Comparison of ENCODE assay signal across 15 cellular contexts in genomic region chr12:116354534-116354933, GRCh38.
DNase-seq lines count a peak whose midpoint lies in the region; ATAC-seq, FAIRE-seq and TF ChIP-seq lines count a peak whose summit lies in the region.
"Had no signal": no experiment of that assay in that cellular context is flagged by ENCODE, and none has a peak within 500 bp of the region (broad histone marks: within the 10 kb centered on the region; RNA-seq: fewer than 3 reads in every experiment).

No MANE protein-coding gene starts in this region.

- ATAC-seq in IMR-90 (ENCODE audit: low read depth) (no peak), K562 (no peak), left lobe of liver (peak; percentile 5)
- ATAC-seq: GM12878, GM23338 had no signal

- H3K9me3 Mint-ChIP-seq in activated naive CD4-positive, alpha-beta T cell treated with anti-CD3 and anti-CD28 coated beads, Interleukin-2, amount 10 ng/mL, durations not matched to agents 7 days and 5 days, result no peaks in the 10 kb centered on the region
- H3K9me3 Mint-ChIP-seq: GM23338, H9 had no signal

- H3K4me1 ChIP-seq in IMR-90 (ENCODE audit: control insufficient read depth, insufficient read depth, low read length) (peaks cover 4% of the 10 kb centered on the region), K562 (replicated peaks in 1 of 2; ENCODE audit: control insufficient read depth in 2 of 2, insufficient read depth in 2 of 2, low read length in 2 of 2) (peaks cover 2 to 29% of the 10 kb centered on the region in 2 experiments; a peak in 4 of 5 replicates), mesendoderm (ENCODE audit: control insufficient read depth, low read depth, low read length) (no peaks in the 10 kb centered on the region)

- 0 out of 2 replicates have a peak overlapping the region, but pooled peaks have one; percentile 23 for H2AK5ac ChIP-seq in IMR-90 (ENCODE audit: low read depth, low read length)
- peak overlapping the region; percentile 45 for H2AK5ac ChIP-seq in mesendoderm (ENCODE audit: low read length)

- H4K20me1 ChIP-seq in IMR-90 (ENCODE audit: insufficient read depth, low read length), result no peaks in the 10 kb centered on the region
- H4K20me1 ChIP-seq in K562 (replicated peaks; ENCODE audit: control insufficient read depth, insufficient read depth, low read length), result no peaks in the 10 kb centered on the region
- H4K20me1 ChIP-seq: BLaER1 treated with 17β-estradiol and CSF1 and Interleukin-3, amounts not matched to agents 10 nM and 100 nM had no signal

- H3K9me1 ChIP-seq in IMR-90 (ENCODE audit: insufficient read depth, low read length) (peaks cover 8% of the 10 kb centered on the region; the same call in 1 of the 2 replicates), K562 (ENCODE audit: control insufficient read depth, insufficient read depth, low read length) (no peaks in the 10 kb centered on the region)

- no peak for TF ChIP-seq CTCF in IMR-90 (conservative IDR thresholded peaks at IDR 0.05; ENCODE audit: low read depth, low read length)
- no peak for TF ChIP-seq CTCF in K562 (IDR thresholded peaks at IDR 0.05 in 2 of 3, conservative IDR thresholded peaks at IDR 0.05 in 1 of 3; ENCODE audit: insufficient read depth in 2 of 3, low read depth in 1 of 3, low read length in 3 of 3)

- H3K18ac ChIP-seq in IMR-90 (ENCODE audit: low read depth, low read length), result no peak overlapping the region
- no peak overlapping the region for H3K18ac ChIP-seq in mesendoderm (ENCODE audit: low read length)

- H3K56ac ChIP-seq in IMR-90 (ENCODE audit: extremely low read depth, insufficient read depth, low read length) (no peak overlapping the region), mesendoderm (ENCODE audit: low read length) (no peak overlapping the region)

- no peak overlapping the region for H3K4me2 ChIP-seq in IMR-90 (ENCODE audit: low read depth, low read length)
- peak overlapping the region; percentile 72; the same call in 1 of the 2 replicates for H3K4me2 ChIP-seq in K562 (ENCODE audit: insufficient read depth, low read length)
- no peak overlapping the region for H3K4me2 ChIP-seq in mesendoderm (ENCODE audit: low read length)
- H3K4me2 ChIP-seq: BLaER1 treated with 17β-estradiol and CSF1 and Interleukin-3, amounts not matched to agents 10 nM and 100 nM; GM23338 had no signal

- DNase-seq in IMR-90, result no peak
- DNase-seq in K562 (ENCODE audit: extremely low read depth in 1 of 4, low spot score in 3 of 4), result no peak
- no peak for DNase-seq in left lobe of liver (ENCODE audit: low spot score)
- DNase-seq in mesendoderm, result no peak
- no peak for DNase-seq in NCI-H187 (lab: John Stamatoyannopoulos, UW)
- DNase-seq in activated naive CD4-positive, alpha-beta T cell treated with anti-CD3 and anti-CD28 coated beads, Interleukin-2, amount 10 ng/mL, durations not matched to agents 7 days and 5 days, result no peak
- no peak for DNase-seq in D341Med (ENCODE audit: low spot score)
- DNase-seq: ACHN; CD4-positive, CD25-positive, alpha-beta regulatory T cell; DMS 273 treated with DMSO at 0.1 percent for 48 hours; H9 had no signal

- no peak for TF ChIP-seq RAD21 in IMR-90 (IDR thresholded peaks at IDR 0.05; ENCODE audit: low read length)
- no peak for TF ChIP-seq RAD21 in K562 (CRISPR knock-in tag; conservative IDR thresholded peaks at IDR 0.05 in 1 of 2, IDR thresholded peaks at IDR 0.05 in 1 of 2)

- H3K79me2 ChIP-seq in K562 (ENCODE audit: control insufficient read depth, insufficient read depth, low read length) (no peaks in the 10 kb centered on the region), mesendoderm (ENCODE audit: control insufficient read depth, insufficient read depth, low read length) (no peaks in the 10 kb centered on the region)

- H2AK9ac ChIP-seq in IMR-90 (replicated peaks; ENCODE audit: low read depth, low read length, poor library complexity), result no peak overlapping the region

- no TSS peak for BruUV-seq in IMR-90 (replicated peaks; lab: Mats Ljungman, UMichigan)
- no TSS peak for BruUV-seq in K562 (replicated peaks; lab: Mats Ljungman, UMichigan)

- no peaks in the 10 kb centered on the region for H3K36me3 Mint-ChIP-seq in activated naive CD4-positive, alpha-beta T cell treated with anti-CD3 and anti-CD28 coated beads, Interleukin-2, amount 10 ng/mL, durations not matched to agents 7 days and 5 days
- H3K36me3 Mint-ChIP-seq: CD4-positive, CD25-positive, alpha-beta regulatory T cell had no signal

- H2BK20ac ChIP-seq in IMR-90 (ENCODE audit: low read depth, low read length), result no peak overlapping the region

- H2AFZ ChIP-seq in IMR-90 (replicated peaks; ENCODE audit: low read length, poor library complexity) (no peak overlapping the region), K562 (ENCODE audit: low read depth, low read length) (peak overlapping the region; percentile 91)
- H2AFZ ChIP-seq: GM23338 had no signal

- H4K8ac ChIP-seq in IMR-90 (ENCODE audit: low read depth in 2 of 2, low read length in 2 of 2), result no peak overlapping the region
- H4K8ac ChIP-seq in mesendoderm (ENCODE audit: low read depth, low read length), result no peak overlapping the region

- no peak for TF ChIP-seq EP300 in K562 (IDR thresholded peaks at IDR 0.05; ENCODE audit: low read length)

- in situ Hi-C loops in IMR-90 (cut with MboI; ENCODE audit: low sequenced_read_pairs), result no loop called here
- in situ Hi-C loops in K562 (cut with MboI), result no loop called here

- H3K36me3 ChIP-seq in IMR-90 (ENCODE audit: control insufficient read depth, insufficient read depth, low read length) (no peaks in the 10 kb centered on the region), K562 (ENCODE audit: control insufficient read depth, insufficient read depth, low read length) (no peaks in the 10 kb centered on the region), mesendoderm (ENCODE audit: control insufficient read depth, insufficient read depth, low read length) (no peaks in the 10 kb centered on the region)
- H3K36me3 ChIP-seq: BLaER1 treated with 17β-estradiol and CSF1 and Interleukin-3, amounts not matched to agents 10 nM and 100 nM had no signal

- no peak overlapping the region for H3K4me3 Mint-ChIP-seq in activated naive CD4-positive, alpha-beta T cell treated with anti-CD3 and anti-CD28 coated beads, Interleukin-2, amount 10 ng/mL, durations not matched to agents 7 days and 5 days
- H3K4me3 Mint-ChIP-seq: CD4-positive, CD25-positive, alpha-beta regulatory T cell; GM23338; H9 had no signal

- no peak overlapping the region for H3K27ac Mint-ChIP-seq in activated naive CD4-positive, alpha-beta T cell treated with anti-CD3 and anti-CD28 coated beads, Interleukin-2, amount 10 ng/mL, durations not matched to agents 7 days and 5 days
- H3K27ac Mint-ChIP-seq: GM23338 had no signal

- H3K4ac ChIP-seq in IMR-90 (ENCODE audit: low read depth, low read length), result no peak overlapping the region
- no peak overlapping the region for H3K4ac ChIP-seq in mesendoderm (ENCODE audit: low read depth, low read length)

- no peak overlapping the region for H2BK5ac ChIP-seq in IMR-90 (ENCODE audit: low read depth, low read length, poor library complexity, severe bottlenecking)
- no peak overlapping the region for H2BK5ac ChIP-seq in mesendoderm (ENCODE audit: low read length)

- intact Hi-C loops in IMR-90 (cut with micrococcal nuclease), result no loop called here
- intact Hi-C loops in K562 (cut with micrococcal nuclease), result no loop called here

- H3K27me3 Mint-ChIP-seq in activated naive CD4-positive, alpha-beta T cell treated with anti-CD3 and anti-CD28 coated beads, Interleukin-2, amount 10 ng/mL, durations not matched to agents 7 days and 5 days, result peaks cover 9% of the 10 kb centered on the region

- peaks cover 3% of the 10 kb centered on the region; the same call in 1 of the 2 replicates for H3K9me3 ChIP-seq in IMR-90 (ENCODE audit: control insufficient read depth, insufficient read depth, low read length)
- no peaks in the 10 kb centered on the region for H3K9me3 ChIP-seq in K562 (replicated peaks; ENCODE audit: control insufficient read depth, insufficient read depth, low read depth, low read length)

- H3K9ac ChIP-seq in IMR-90 (ENCODE audit: low read depth, low read length) (no peak overlapping the region), K562 (ENCODE audit: insufficient read depth in 1 of 2, low read depth in 2 of 2, low read length in 2 of 2) (peak overlapping the region; percentile 51 to 56; a peak in 2 of 4 replicates), mesendoderm (ENCODE audit: low read length) (no peak overlapping the region)
- H3K9ac ChIP-seq: BLaER1 treated with 17β-estradiol and CSF1 and Interleukin-3, amounts not matched to agents 10 nM and 100 nM had no signal

- H3K4me1 Mint-ChIP-seq in activated naive CD4-positive, alpha-beta T cell treated with anti-CD3 and anti-CD28 coated beads, Interleukin-2, amount 10 ng/mL, durations not matched to agents 7 days and 5 days, result peaks cover 18% of the 10 kb centered on the region

- H3K23ac ChIP-seq in IMR-90 (ENCODE audit: low read depth, low read length) (no peak overlapping the region), mesendoderm (ENCODE audit: low read length) (no peak overlapping the region)

- dilution Hi-C loops in IMR-90 (cut with HindIII; ENCODE audit: low sequenced_read_pairs, unreplicated experiment), result no loop called here

- H4K5ac ChIP-seq in IMR-90 (ENCODE audit: low read depth, low read length) (no peak overlapping the region), mesendoderm (ENCODE audit: low read length) (no peak overlapping the region)

- peak overlapping the region; percentile 30; the same call in 1 of the 2 replicates for H3K14ac ChIP-seq in IMR-90 (replicated peaks; ENCODE audit: low read depth, low read length)

- TF ChIP-seq POLR2A in IMR-90 (IDR thresholded peaks at IDR 0.05; ENCODE audit: low read depth, low read length) (no peak), K562 (conservative IDR thresholded peaks at IDR 0.05) (no peak)

- H3K27ac ChIP-seq in IMR-90 (ENCODE audit: insufficient read depth, low read length) (no peak overlapping the region), K562 (ENCODE audit: extremely low read depth, low read depth, low read length) (peak overlapping the region; percentile 71; the same call in 2 of the 3 replicates), mesendoderm (ENCODE audit: low read depth, low read length) (no peak overlapping the region)
- H3K27ac ChIP-seq: BLaER1 treated with 17β-estradiol and CSF1 and Interleukin-3, amounts not matched to agents 10 nM and 100 nM had no signal

- H2BK15ac ChIP-seq in IMR-90 (ENCODE audit: low read depth, low read length) (no peak overlapping the region; the same call in 2 of the 3 replicates), mesendoderm (replicated peaks; ENCODE audit: low read depth) (no peak overlapping the region)

- 100% methylated on average over 4 of the region's 5 CpGs; no CpG with 5 or more reads in 1 of the 2 experiments for WGBS in IMR-90 (ENCODE audit: extremely low coverage in 2 of 2, insufficient read length in 1 of 2), 2 experiments
- WGBS in K562 (ENCODE audit: insufficient coverage, low coverage, missing lambda C conversion rate), result 66% methylated on average over 5 of the region's 5 CpGs
- no CpG with 5 or more reads among the region's 5 CpGs for WGBS in mesendoderm (ENCODE audit: extremely low coverage, insufficient coverage, low lambda C conversion rate)

- POLR2A ChIA-PET in IMR-90 (lab: Charles Lee; ENCODE audit: unreplicated experiment) (no interaction called here), K562 (lab: Yijun Ruan, JAX) (interaction anchor here (0.8 kb wide), 1 partner anchor 16 kb away, joined by 5 read pairs; no protein-coding TSS in a partner anchor)

- H3K27me3 ChIP-seq in IMR-90 (ENCODE audit: control insufficient read depth, insufficient read depth, low read length), result no peaks in the 10 kb centered on the region
- no peaks in the 10 kb centered on the region for H3K27me3 ChIP-seq in K562 (ENCODE audit: control insufficient read depth in 2 of 2, insufficient read depth in 2 of 2, low read length in 2 of 2)
- H3K27me3 ChIP-seq in mesendoderm (ENCODE audit: insufficient read depth, low read length, poor library complexity), result no peaks in the 10 kb centered on the region
- H3K27me3 ChIP-seq: BLaER1 treated with 17β-estradiol and CSF1 and Interleukin-3, amounts not matched to agents 10 nM and 100 nM had no signal

- CTCF ChIA-PET in IMR-90 (lab: Yijun Ruan, JAX), result no interaction called here
- CTCF ChIA-PET in K562 (lab: Yijun Ruan, JAX; ENCODE audit: low intra/inter-chr PET ratio), result no interaction called here
- CTCF ChIA-PET in activated naive CD4-positive, alpha-beta T cell treated with anti-CD3 and anti-CD28 coated beads, Interleukin-2, amount 10 ng/mL, durations not matched to agents 7 days and 5 days (lab: Charles Lee), result no interaction called here

- H2BK120ac ChIP-seq in IMR-90 (ENCODE audit: low read depth, low read length), result no peak overlapping the region
- no peak overlapping the region for H2BK120ac ChIP-seq in mesendoderm (ENCODE audit: low read depth, low read length)

- H3K4me3 ChIP-seq in IMR-90 (ENCODE audit: insufficient read depth, low read depth, low read length) (no peak overlapping the region), K562 (no peak overlapping the region), mesendoderm (ENCODE audit: low read length) (no peak overlapping the region)
- H3K4me3 ChIP-seq: BLaER1 treated with 17β-estradiol and CSF1 and Interleukin-3, amounts not matched to agents 10 nM and 100 nM; GM12878; GM23338 had no signal

- no peaks in the 10 kb centered on the region for H3K79me1 ChIP-seq in IMR-90 (ENCODE audit: low read depth in 1 of 2, low read length in 2 of 2)
- no peaks in the 10 kb centered on the region for H3K79me1 ChIP-seq in mesendoderm (ENCODE audit: low read length)

- no peak for FAIRE-seq in K562 (lab: Jason Lieb, UNC)
- FAIRE-seq: GM12878, GM18507 had no signal

- no peak overlapping the region for H4K91ac ChIP-seq in IMR-90 (ENCODE audit: insufficient read depth, low read depth, low read length)

Comparison
In these comparisons a context has a peak if more than half of its experiments do, and no peak if none do; other contexts are left out.
1. H3K9ac ChIP-seq: peak in K562 (2 of 2); none in IMR-90 (single experiment) and mesendoderm (single experiment).